10 cellular contexts compared by ENCODE assay signal in genomic region chrX:34578237-34578636, GRCh38.
DNase-seq lines count a peak whose midpoint lies in the region; ATAC-seq, FAIRE-seq and TF ChIP-seq lines count a peak whose summit lies in the region.
"Had no signal": no experiment of that assay in that cellular context is flagged by ENCODE, and none has a peak within 500 bp of the region (broad histone marks: within the 10 kb centered on the region; RNA-seq: fewer than 3 reads in every experiment).

No MANE protein-coding gene starts in this region.

- H3K14ac ChIP-seq in mesenchymal stem cell (ENCODE audit: low read length in 2 of 2), result no peak overlapping the region

- intact Hi-C loops in body of pancreas (cut with DNase I), result no loop called here
- intact Hi-C loops in posterior cingulate gyrus (cut with DNase I), result no loop called here

- no peaks in the 10 kb centered on the region for H3K79me1 ChIP-seq in mesenchymal stem cell (replicated peaks; ENCODE audit: low read length, poor library complexity, severe bottlenecking)

- no peak overlapping the region for H3K9ac ChIP-seq in mesenchymal stem cell (ENCODE audit: low read length)

- no peak overlapping the region for H3K4me3 ChIP-seq in BE2C (ENCODE audit: low read depth, low read length)
- H3K4me3 ChIP-seq in body of pancreas, result no peak overlapping the region
- no peak overlapping the region for H3K4me3 ChIP-seq in mesenchymal stem cell (ENCODE audit: insufficient read depth in 1 of 2, low read depth in 1 of 2, low read length in 2 of 2)

- H3K4me1 ChIP-seq in BE2C, result no peaks in the 10 kb centered on the region
- no peaks in the 10 kb centered on the region for H3K4me1 ChIP-seq in body of pancreas
- H3K4me1 ChIP-seq in mesenchymal stem cell (ENCODE audit: control insufficient read depth, insufficient read depth, low read depth, low read length), result no peaks in the 10 kb centered on the region

- TF ChIP-seq CTCF in BE2C (IDR thresholded peaks at IDR 0.05; ENCODE audit: low read depth, low read length) (peak; percentile 18; the same call in 1 of the 2 replicates), body of pancreas (IDR thresholded peaks at IDR 0.05) (peak in 4 of 7 experiments; percentile 15 to 36 (median 24))

- H3K18ac ChIP-seq in mesenchymal stem cell (ENCODE audit: low read depth in 1 of 2, low read length in 2 of 2), result no peak overlapping the region

- H3K36me3 ChIP-seq in BE2C (no peaks in the 10 kb centered on the region), body of pancreas (replicated peaks in 1 of 2; ENCODE audit: insufficient read depth in 1 of 2, low read depth in 2 of 2) (no peaks in the 10 kb centered on the region), mesenchymal stem cell (ENCODE audit: control insufficient read depth in 1 of 2, insufficient read depth in 2 of 2, low read depth in 1 of 2, low read length in 2 of 2) (no peaks in the 10 kb centered on the region)

- no peak overlapping the region for H2BK5ac ChIP-seq in mesenchymal stem cell (ENCODE audit: low read depth, low read length, poor library complexity, severe bottlenecking)

- H4K8ac ChIP-seq in mesenchymal stem cell (ENCODE audit: low read length), result no peak overlapping the region

- H3K23ac ChIP-seq in mesenchymal stem cell (ENCODE audit: low read length in 2 of 2), result no peak overlapping the region

- WGBS in body of pancreas, 2 donors, result 0 to 5% methylated on average over 2 of the region's 2 CpGs
- no CpG with 5 or more reads among the region's 2 CpGs for WGBS in mesenchymal stem cell

- no peak overlapping the region for H2BK120ac ChIP-seq in mesenchymal stem cell (ENCODE audit: low read depth, low read length)

- H3K4me2 ChIP-seq in mesenchymal stem cell (ENCODE audit: low read length, poor library complexity, severe bottlenecking), result no peak overlapping the region

- H2AK5ac ChIP-seq in mesenchymal stem cell (ENCODE audit: low read length, severe bottlenecking), result no peak overlapping the region

- no peaks in the 10 kb centered on the region for H3K27me3 ChIP-seq in BE2C
- no peaks in the 10 kb centered on the region for H3K27me3 ChIP-seq in body of pancreas
- peaks cover 0 to 4% of the 10 kb centered on the region in 2 experiments for H3K27me3 ChIP-seq in mesenchymal stem cell (ENCODE audit: control insufficient read depth in 1 of 2, insufficient read depth in 1 of 2, low read length in 2 of 2)

- no peak overlapping the region for H3K4ac ChIP-seq in mesenchymal stem cell (ENCODE audit: low read depth in 1 of 2, low read length in 2 of 2)

- DNase-seq in BE2C, result no peak
- DNase-seq in HTR-8/SVneo (ENCODE audit: insufficient read length, low spot score), result peak; percentile 3
- DNase-seq in body of pancreas, result no peak
- DNase-seq in mesenchymal stem cell, result peak; percentile 38
- DNase-seq in KG1 (lab: John Stamatoyannopoulos, UW), result no peak
- no peak for DNase-seq in posterior cingulate gyrus
- no peak for DNase-seq in middle frontal gyrus (ENCODE audit: extremely low spot score, low spot score)
- no peak for DNase-seq in NCI-H524 treated with DMSO at 0.1 percent for 48 hours (lab: John Stamatoyannopoulos, UW)
- DNase-seq: stimulated activated CD4-positive, alpha-beta T cell treated with anti-CD3 and anti-CD28 coated beads, Interleukin-2, amount 100 ng/mL, for 48 hours had no signal

- H4K91ac ChIP-seq in mesenchymal stem cell (ENCODE audit: low read length), result no peak overlapping the region

- no peak overlapping the region for H2AFZ ChIP-seq in mesenchymal stem cell (ENCODE audit: low read depth, low read length)

- no peak for ATAC-seq in body of pancreas

- H2BK12ac ChIP-seq in mesenchymal stem cell (ENCODE audit: low read length in 2 of 2), result no peak overlapping the region

- FAIRE-seq in HTR-8/SVneo (lab: Jason Lieb, UNC), result no peak
- FAIRE-seq: GM18507 had no signal

- no peaks in the 10 kb centered on the region for H3K9me3 ChIP-seq in BE2C
- no peaks in the 10 kb centered on the region for H3K9me3 ChIP-seq in body of pancreas
- H3K9me3 ChIP-seq in mesenchymal stem cell (ENCODE audit: control insufficient read depth, low read length), result no peaks in the 10 kb centered on the region

- no peak for TF ChIP-seq POLR2A in body of pancreas (IDR thresholded peaks at IDR 0.05)

- no peak overlapping the region for H2BK15ac ChIP-seq in mesenchymal stem cell (ENCODE audit: low read depth, poor library complexity, severe bottlenecking)

- H3K27ac ChIP-seq in body of pancreas (no peak overlapping the region), mesenchymal stem cell (ENCODE audit: low read length, poor library complexity, severe bottlenecking) (no peak overlapping the region)

Comparison
In these comparisons a context has a peak if more than half of its experiments do, and no peak if none do; other contexts are left out.
1. DNase-seq: peak in HTR-8/SVneo (single experiment) and mesenchymal stem cell (single experiment); none in BE2C (single experiment), body of pancreas (0 of 4), KG1 (single experiment), posterior cingulate gyrus (0 of 10), middle frontal gyrus (single experiment) and NCI-H524 treated with DMSO at 0.1 percent for 48 hours (single experiment).